Comparison of ENCODE assay signal across 22 cellular contexts in the genomic region with DNA sequence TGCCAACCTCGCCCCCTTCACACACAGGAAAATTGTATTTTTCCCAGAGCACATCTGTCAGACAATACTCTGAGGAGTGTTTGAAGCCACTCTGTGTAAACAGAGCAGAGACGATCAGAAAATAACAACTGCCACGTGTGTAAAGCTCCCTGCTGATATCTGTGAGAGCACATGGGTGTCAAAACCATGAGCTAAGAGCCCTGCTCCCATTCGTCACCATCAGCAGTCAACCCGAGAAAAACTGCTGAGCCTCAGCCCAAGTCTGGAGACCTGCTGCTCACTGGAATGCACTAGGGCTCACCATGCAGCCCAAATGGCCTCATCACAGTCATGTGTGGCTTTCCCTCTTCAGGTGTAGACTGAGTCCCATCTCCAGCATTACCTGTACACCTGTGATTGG.
A peak's percentile ranks its signal among the peaks of the same experiment; 100 is the strongest.
DNase-seq lines count a peak whose midpoint lies in the region; ATAC-seq and TF ChIP-seq lines count a peak whose summit lies in the region.
"Had no signal": no experiment of that assay in that cellular context is flagged by ENCODE, and none has a peak within 500 bp of the region (broad histone marks: within the 10 kb centered on the region; RNA-seq: fewer than 3 reads in every experiment).

No MANE protein-coding gene starts in this region.

- H3K4me3 ChIP-seq in heart right ventricle, result no peak overlapping the region
- H3K4me3 ChIP-seq: MG63, pancreas, Peyer's patch, sigmoid colon, SK-N-MC had no signal

- no peak overlapping the region for H3K27ac ChIP-seq in heart right ventricle
- H3K27ac ChIP-seq: C4-2B, pancreas, Peyer's patch, sigmoid colon, SK-N-MC had no signal

- no peak for TF ChIP-seq CTCF in heart right ventricle (IDR thresholded peaks at IDR 0.05)

- H3K4me1 ChIP-seq in heart right ventricle, result peaks cover 0 to 22% (median 0%) of the 10 kb centered on the region in 9 donors
- H3K4me1 ChIP-seq: pancreas, Peyer's patch, sigmoid colon had no signal

- DNase-seq in Right ventricle myocardium superior (no peak), cardiac septum (ENCODE audit: low spot score) (no peak), NCI-H2171 (lab: John Stamatoyannopoulos, UW) (peak; percentile 68), heart right ventricle (no peak), NCI-H2196 (lab: John Stamatoyannopoulos, UW; ENCODE audit: unreplicated experiment) (no peak), pons (ENCODE audit: low spot score) (no peak), left colon (no peak)
- DNase-seq: activated CD4-positive, alpha-beta T cell treated with anti-CD3 and anti-CD28 coated beads for 4 hours; aorta; central memory CD4-positive, alpha-beta T cell; dermis blood vessel endothelial cell; DND-41; HFFc6; MG63; pancreas; Peyer's patch; sigmoid colon; T-helper 17 cell had no signal

- intact Hi-C loops in Right ventricle myocardium superior (cut with DNase I) (no loop called here), cardiac septum (cut with DNase I) (loop anchor here (10.0 kb wide), 1 partner anchor 153 kb away; no protein-coding TSS in a partner anchor), heart right ventricle (cut with DNase I) (loop anchor here in 2 of 10 donors (10.0 kb wide), 1 partner anchor 153 kb away; no protein-coding TSS in a partner anchor), left colon (cut with DNase I, micrococcal nuclease) (no loop called here)

- 22 to 25% methylated on average over 5 of the region's 5 CpGs for WGBS in heart right ventricle, 2 donors

- ATAC-seq in Right ventricle myocardium superior (ENCODE audit: poor library complexity) (peak; percentile 42), heart right ventricle (peak in 6 of 8 donors; percentile 19 to 62 (median 52)), left colon (no peak)
- ATAC-seq: activated naive CD4-positive, alpha-beta T cell treated with anti-CD3 and anti-CD28 coated beads, Interleukin-2, amount 50 U/mL, for 72 hours; natural killer cell treated with Interleukin-12 subunit alpha and Interleukin-12 subunit beta and Interleukin-15 and Interleukin-18, amount 100 ng/mL, for 72 hours; T-helper 17 cell had no signal

- H3K27me3 ChIP-seq in heart right ventricle, result no peaks in the 10 kb centered on the region
- H3K27me3 ChIP-seq: MG63, pancreas, Peyer's patch, sigmoid colon had no signal

- no peaks in the 10 kb centered on the region for H3K36me3 ChIP-seq in heart right ventricle
- H3K36me3 ChIP-seq: MG63, pancreas, Peyer's patch, sigmoid colon had no signal

- no peaks in the 10 kb centered on the region for H3K9me3 ChIP-seq in heart right ventricle
- H3K9me3 ChIP-seq: MG63, pancreas, Peyer's patch, sigmoid colon had no signal
